In genomic region chr22:25420471-25420924, GRCh38 we compare ENCODE assay signal across 9 cellular contexts.
DNase-seq lines count a peak whose midpoint lies in the region; ATAC-seq and TF ChIP-seq lines count a peak whose summit lies in the region.
"Had no signal": no experiment of that assay in that cellular context is flagged by ENCODE, and none has a peak within 500 bp of the region (broad histone marks: within the 10 kb centered on the region; RNA-seq: fewer than 3 reads in every experiment).

No MANE protein-coding gene starts in this region.

- peaks cover 2 to 32% (median 27%) of the 10 kb centered on the region in 5 donors for H3K4me1 ChIP-seq in subcutaneous abdominal adipose tissue (ENCODE audit: control insufficient read depth in 5 of 5, insufficient read depth in 5 of 5, low read length in 5 of 5)

- H3K36me3 ChIP-seq in subcutaneous abdominal adipose tissue (ENCODE audit: control insufficient read depth in 5 of 5, insufficient read depth in 5 of 5, low read length in 5 of 5): no peaks in the 10 kb centered on the region

- H3K27ac ChIP-seq in VCaP (peak overlapping the region; percentile 53; the same call in 1 of the 2 replicates), subcutaneous abdominal adipose tissue (ENCODE audit: low read depth, low read length) (no peak overlapping the region)

- H3K27me3 Mint-ChIP-seq in activated T-cell treated with anti-CD3 and anti-CD28 coated beads, Interleukin-2, amount 50 U/mL, for 24 hours: peaks cover 71% of the 10 kb centered on the region
- H3K27me3 Mint-ChIP-seq in activated T-helper 17 cell treated with anti-CD3 and anti-CD28 coated beads, Interleukin-2, amount 50 U/mL, for 72 hours: peaks cover 36% of the 10 kb centered on the region

- DNase-seq in activated T-cell treated with anti-CD3 and anti-CD28 coated beads, Interleukin-2, amount 50 U/mL, for 24 hours: no peak
- DNase-seq in activated T-cell treated with anti-CD3 and anti-CD28 coated beads, Interleukin-2, amount 50 U/mL, for 1 hour: no peak
- DNase-seq in cerebellar cortex (ENCODE audit: low spot score): no peak
- DNase-seq: stimulated activated CD4-positive, alpha-beta T cell treated with anti-CD3 and anti-CD28 coated beads, Interleukin-2, amount 100 ng/mL, for 48 hours had no signal

- no peak overlapping the region for H3K27ac Mint-ChIP-seq in activated T-cell treated with anti-CD3 and anti-CD28 coated beads, Interleukin-2, amount 50 U/mL, for 24 hours
- no peak overlapping the region for H3K27ac Mint-ChIP-seq in activated T-helper 17 cell treated with anti-CD3 and anti-CD28 coated beads, Interleukin-2, amount 50 U/mL, for 72 hours

- ATAC-seq in activated T-helper 17 cell treated with anti-CD3 and anti-CD28 coated beads, Interleukin-2, amount 50 U/mL, for 72 hours (replicated peaks): no peak
- no peak for ATAC-seq in GM19463 (IDR thresholded peaks at IDR 0.05; ENCODE audit: unreplicated experiment)

- peak overlapping the region; percentile 54 for H3K4me3 Mint-ChIP-seq in activated T-cell treated with anti-CD3 and anti-CD28 coated beads, Interleukin-2, amount 50 U/mL, for 24 hours
- no peak overlapping the region for H3K4me3 Mint-ChIP-seq in activated T-helper 17 cell treated with anti-CD3 and anti-CD28 coated beads, Interleukin-2, amount 50 U/mL, for 72 hours

- H3K4me1 Mint-ChIP-seq in activated T-cell treated with anti-CD3 and anti-CD28 coated beads, Interleukin-2, amount 50 U/mL, for 24 hours (ENCODE audit: low read depth): peaks cover 23% of the 10 kb centered on the region
- H3K4me1 Mint-ChIP-seq in activated T-helper 17 cell treated with anti-CD3 and anti-CD28 coated beads, Interleukin-2, amount 50 U/mL, for 72 hours: peaks cover 9% of the 10 kb centered on the region

- no peaks in the 10 kb centered on the region for H3K9me3 ChIP-seq in iPS-18c (ENCODE audit: control insufficient read depth, insufficient read depth, low read length)
- H3K9me3 ChIP-seq in subcutaneous abdominal adipose tissue (ENCODE audit: control insufficient read depth in 5 of 5, low read length in 5 of 5): no peaks in the 10 kb centered on the region

- peak overlapping the region; percentile 53 for H3K4me3 ChIP-seq in iPS-18c (ENCODE audit: insufficient read depth, low read depth, low read length)
- peak overlapping the region in 4 of 5 donors; percentile 17 to 53 (median 30) for H3K4me3 ChIP-seq in subcutaneous abdominal adipose tissue (ENCODE audit: low read depth in 1 of 5, low read length in 5 of 5)

- no peaks in the 10 kb centered on the region for H3K36me3 Mint-ChIP-seq in activated T-cell treated with anti-CD3 and anti-CD28 coated beads, Interleukin-2, amount 50 U/mL, for 24 hours (ENCODE audit: low read depth)
- no peaks in the 10 kb centered on the region for H3K36me3 Mint-ChIP-seq in activated T-helper 17 cell treated with anti-CD3 and anti-CD28 coated beads, Interleukin-2, amount 50 U/mL, for 72 hours (ENCODE audit: low read depth)

- no peak overlapping the region for H3K9ac ChIP-seq in subcutaneous abdominal adipose tissue (ENCODE audit: low read length in 5 of 5)

- H3K27me3 ChIP-seq in subcutaneous abdominal adipose tissue (ENCODE audit: control insufficient read depth in 5 of 5, insufficient read depth in 4 of 5, low read length in 5 of 5): peaks cover 9 to 40% (median 19%) of the 10 kb centered on the region in 5 donors

- no peaks in the 10 kb centered on the region for H3K9me3 Mint-ChIP-seq in activated T-cell treated with anti-CD3 and anti-CD28 coated beads, Interleukin-2, amount 50 U/mL, for 24 hours
- no peaks in the 10 kb centered on the region for H3K9me3 Mint-ChIP-seq in activated T-helper 17 cell treated with anti-CD3 and anti-CD28 coated beads, Interleukin-2, amount 50 U/mL, for 72 hours

- TF ChIP-seq CTCF in VCaP (conservative IDR thresholded peaks at IDR 0.05): no peak
